In the genomic region with DNA sequence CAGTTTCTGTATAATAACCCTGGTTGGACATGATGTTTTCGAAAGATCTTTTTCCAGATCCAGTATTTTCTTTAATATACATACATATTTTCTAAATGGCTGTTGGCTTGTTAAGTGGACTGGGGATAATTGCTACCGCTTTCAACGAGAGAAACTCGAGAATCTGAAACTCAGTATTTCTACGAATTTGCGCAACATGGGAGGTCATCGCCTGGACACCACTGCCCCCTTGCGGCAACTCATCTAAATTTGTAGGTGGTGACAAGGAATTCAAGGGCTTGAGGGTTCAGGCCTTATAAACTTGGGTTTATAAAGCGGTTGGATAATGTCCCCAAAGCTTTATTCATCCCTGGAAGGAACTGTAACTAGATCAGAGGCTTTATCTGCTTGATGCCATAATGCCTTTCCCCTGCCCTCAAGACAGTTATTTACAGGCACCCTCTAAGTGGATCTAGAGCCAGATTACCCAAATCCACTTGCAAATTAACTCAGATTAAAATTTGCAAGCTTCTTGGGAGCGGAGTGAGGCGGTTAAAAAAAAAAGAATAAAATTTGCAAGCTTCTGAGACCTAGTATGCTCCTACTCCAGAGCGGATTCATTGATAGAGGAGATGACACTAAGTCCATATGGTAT, we compare ENCODE assay signal across 8 cellular contexts. TPM values are rescaled to one million over a fixed set of nuclear protein-coding genes. Genes with fewer than 3 reads are reported as not detected.
DNase-seq lines count a peak whose midpoint lies in the region; ATAC-seq, FAIRE-seq and TF ChIP-seq lines count a peak whose summit lies in the region.

No MANE protein-coding gene starts in this region.

- DNase-seq in ACHN (peak; percentile 83), GM18507 (ENCODE audit: extremely low spot score, insufficient read length, low read depth) (peak; percentile 37), NCI-H345 (lab: John Stamatoyannopoulos, UW) (peak; percentile 58), mesothelial cell of epicardium (ENCODE audit: low spot score in 2 of 2, unreplicated experiment in 2 of 2) (peak; percentile 53 to 83)
- DNase-seq in activated CD4-positive, alpha-beta memory T cell treated with anti-CD3 and anti-CD28 coated beads for 36 hours = peak; percentile 82
- DNase-seq in effector CD8-positive, alpha-beta T cell (lab: John Stamatoyannopoulos, UW) = peak; percentile 48
- DNase-seq in stimulated activated CD8-positive, alpha-beta memory T cell treated with anti-CD3 and anti-CD28 coated beads, Interleukin-15, amount 100 ng/mL, for 24 hours (ENCODE audit: low read depth) = peak; percentile 56

- ATAC-seq in HG03066 (IDR thresholded peaks at IDR 0.05; ENCODE audit: low read depth, unreplicated experiment) = peak; percentile 41

- CTCF ChIA-PET in activated CD4-positive, alpha-beta memory T cell treated with anti-CD3 and anti-CD28 coated beads for 36 hours (lab: Charles Lee) = interaction anchor here (0.8 to 6.2 kb wide), 22 partner anchors 7 to 505 kb away, joined by 3 to 120 read pairs (median 7); no protein-coding TSS in a partner anchor

- TF ChIP-seq CTCF in mesothelial cell of epicardium (IDR thresholded peaks at IDR 0.05; ENCODE audit: unreplicated experiment) = peak; percentile 91

- no peaks in the 10 kb centered on the region for H3K9me3 Mint-ChIP-seq in activated CD4-positive, alpha-beta memory T cell treated with anti-CD3 and anti-CD28 coated beads for 36 hours
- no peaks in the 10 kb centered on the region for H3K9me3 Mint-ChIP-seq in mesothelial cell of epicardium

- H3K4me3 Mint-ChIP-seq in activated CD4-positive, alpha-beta memory T cell treated with anti-CD3 and anti-CD28 coated beads for 36 hours = peak overlapping the region; percentile 65
- peak overlapping the region; percentile 73 for H3K4me3 Mint-ChIP-seq in mesothelial cell of epicardium

- H3K36me3 Mint-ChIP-seq in activated CD4-positive, alpha-beta memory T cell treated with anti-CD3 and anti-CD28 coated beads for 36 hours = no peaks in the 10 kb centered on the region
- H3K36me3 Mint-ChIP-seq in mesothelial cell of epicardium = no peaks in the 10 kb centered on the region

- in situ Hi-C loops in ACHN (cut with HindIII; ENCODE audit: low pct_ligation_motif_present, low pct_unique_long_range_greater_than_20kb, low sequenced_read_pairs) = loop anchor here (25.0 kb wide), 1 partner anchor 364 kb away; no protein-coding TSS in a partner anchor

- peak; percentile 85 for FAIRE-seq in GM18507 (lab: Jason Lieb, UNC)

- peaks cover 14% of the 10 kb centered on the region for H3K4me1 Mint-ChIP-seq in activated CD4-positive, alpha-beta memory T cell treated with anti-CD3 and anti-CD28 coated beads for 36 hours (ENCODE audit: low read depth)
- H3K4me1 Mint-ChIP-seq in mesothelial cell of epicardium = peaks cover 13% of the 10 kb centered on the region

- H3K27me3 Mint-ChIP-seq in activated CD4-positive, alpha-beta memory T cell treated with anti-CD3 and anti-CD28 coated beads for 36 hours = peaks cover 31% of the 10 kb centered on the region
- H3K27me3 Mint-ChIP-seq in mesothelial cell of epicardium (ENCODE audit: low read depth) = peaks cover 92% of the 10 kb centered on the region

- no peak overlapping the region for H3K27ac Mint-ChIP-seq in activated CD4-positive, alpha-beta memory T cell treated with anti-CD3 and anti-CD28 coated beads for 36 hours
- no peak overlapping the region for H3K27ac Mint-ChIP-seq in mesothelial cell of epicardium

- POLR2A ChIA-PET in activated CD4-positive, alpha-beta memory T cell treated with anti-CD3 and anti-CD28 coated beads for 36 hours (lab: Charles Lee) = no interaction called here

- intact Hi-C loops in activated CD4-positive, alpha-beta memory T cell treated with anti-CD3 and anti-CD28 coated beads for 36 hours (cut with micrococcal nuclease) = loop anchor here (1.0 to 2.0 kb wide), 5 partner anchors 8 to 494 kb away; a partner anchor contains a TSS

RNA-seq across cellular contexts. Expression of a gene that starts 21.3 kb away (rescaled TPM):
- not detected for total RNA-seq in activated CD4-positive, alpha-beta memory T cell treated with anti-CD3 and anti-CD28 coated beads for 36 hours
- not detected in 3 replicates for total RNA-seq in mesothelial cell of epicardium

RNA-seq across cellular contexts. Expression of a gene that starts 37.9 kb away (rescaled TPM):
- total RNA-seq in activated CD4-positive, alpha-beta memory T cell treated with anti-CD3 and anti-CD28 coated beads for 36 hours = not detected
- total RNA-seq in mesothelial cell of epicardium = 0.09 TPM in 1 of 3 replicates, not detected in the others

Comparison
In these comparisons a context has a peak if more than half of its experiments do, and no peak if none do; other contexts are left out.
1. Peak in every context shown above with its lines: DNase-seq and ATAC-seq.